In genomic region chr6:121465101-121465500, GRCh38 we compare ENCODE assay signal across 2 cellular contexts.
TF ChIP-seq lines count a peak whose summit lies in the region.

No MANE protein-coding gene starts in this region.

TF ChIP-seq in GM23338, 12 proteins besides CTCF, POLR2A, EP300 and RAD21 (continued from another document):
- no peak for TF ChIP-seq CREB1 (CRISPR knock-in tag; IDR thresholded peaks at IDR 0.05; ENCODE audit: low read depth)
- no peak for TF ChIP-seq NANOG (IDR thresholded peaks at IDR 0.05; ENCODE audit: borderline replicate concordance)
- no peak for TF ChIP-seq POLR2AphosphoS5 (IDR thresholded peaks at IDR 0.05; ENCODE audit: low read depth)
- TF ChIP-seq ETS1 (IDR thresholded peaks at IDR 0.05): no peak

TF ChIP-seq in H1, 55 proteins besides CTCF, POLR2A, EP300 and RAD21:
- no peak for TF ChIP-seq TAF7 (optimal IDR thresholded peaks at IDR 0.05; ENCODE audit: borderline replicate concordance, low read depth, low read length)
- TF ChIP-seq RBBP5 (IDR thresholded peaks at IDR 0.05; ENCODE audit: borderline replicate concordance, low read depth, low read length): no peak
- no peak for TF ChIP-seq PHF8 (conservative IDR thresholded peaks at IDR 0.05; ENCODE audit: low read depth, low read length)
- no peak for TF ChIP-seq CEBPB (IDR thresholded peaks at IDR 0.05; ENCODE audit: low read depth, low read length)
- no peak for TF ChIP-seq E2F6 (IDR thresholded peaks at IDR 0.05)
- TF ChIP-seq TEAD4 (IDR thresholded peaks at IDR 0.05; ENCODE audit: low read depth, low read length): no peak
- no peak for TF ChIP-seq CREB1 (IDR thresholded peaks at IDR 0.05)
- no peak for TF ChIP-seq ATF3 (IDR thresholded peaks at IDR 0.05; ENCODE audit: insufficient read depth, low read depth, low read length)
- TF ChIP-seq CBX5 (IDR thresholded peaks at IDR 0.05; ENCODE audit: low read depth, low read length): no peak
- no peak for TF ChIP-seq CHD7 (IDR thresholded peaks at IDR 0.05; ENCODE audit: insufficient replicate concordance, low read length)
- no peak for TF ChIP-seq POLR2AphosphoS5 (IDR thresholded peaks at IDR 0.05; ENCODE audit: low read depth, low read length)
- no peak for TF ChIP-seq KDM1A (IDR thresholded peaks at IDR 0.05; ENCODE audit: borderline replicate concordance, low read length)
- no peak for TF ChIP-seq MAX (IDR thresholded peaks at IDR 0.05)
- no peak for TF ChIP-seq EZH2 (IDR thresholded peaks at IDR 0.05; ENCODE audit: low read depth, low read length, severe bottlenecking)
- TF ChIP-seq RXRA (IDR thresholded peaks at IDR 0.05; ENCODE audit: insufficient read depth, low read depth, low read length): no peak
- TF ChIP-seq NANOG (IDR thresholded peaks at IDR 0.05; ENCODE audit: insufficient read depth, low read depth, low read length, poor library complexity, severe bottlenecking): no peak
- TF ChIP-seq TCF12 (IDR thresholded peaks at IDR 0.05; ENCODE audit: low read depth, low read length): no peak
- no peak for TF ChIP-seq SP4 (IDR thresholded peaks at IDR 0.05; ENCODE audit: low read length)
- TF ChIP-seq SIN3A (conservative IDR thresholded peaks at IDR 0.05 in 1 of 2, IDR thresholded peaks at IDR 0.05 in 1 of 2; ENCODE audit: low read depth in 1 of 2, low read length in 2 of 2): no peak
- no peak for TF ChIP-seq USF2 (IDR thresholded peaks at IDR 0.05; ENCODE audit: low read length)
